8 cellular contexts compared by ENCODE assay signal in genomic region chr10:69327463-69328345, GRCh38. TPM values are rescaled to one million over a fixed set of nuclear protein-coding genes. Genes with fewer than 3 reads are reported as not detected.
DNase-seq lines count a peak whose midpoint lies in the region; ATAC-seq and TF ChIP-seq lines count a peak whose summit lies in the region.

No MANE protein-coding gene starts in this region.

- H3K9me3 ChIP-seq in CD4-positive, CD25-positive, alpha-beta regulatory T cell (ENCODE audit: control insufficient read depth in 2 of 2, low read length in 2 of 2), result no peaks in the 10 kb centered on the region
- H3K9me3 ChIP-seq in mononuclear cell (ENCODE audit: low read depth, low read length) (no peaks in the 10 kb centered on the region), suprapubic skin (no peaks in the 10 kb centered on the region)

- H3K27me3 Mint-ChIP-seq in CD4-positive, CD25-positive, alpha-beta regulatory T cell, result no peaks in the 10 kb centered on the region
- no peaks in the 10 kb centered on the region for H3K27me3 Mint-ChIP-seq in activated CD4-positive, alpha-beta T cell treated with anti-CD3 and anti-CD28 coated beads, Interleukin-2, amount 10 ng/mL, durations not matched to agents 7 days and 5 days
- H3K27me3 Mint-ChIP-seq in endothelial cell (ENCODE audit: unreplicated experiment), result peaks cover 3% of the 10 kb centered on the region

- no peaks in the 10 kb centered on the region for H3K27me3 ChIP-seq in CD4-positive, CD25-positive, alpha-beta regulatory T cell (ENCODE audit: control insufficient read depth, insufficient read depth, low read length)
- H3K27me3 ChIP-seq in HL-60 (ENCODE audit: insufficient read depth, poor library complexity, severe bottlenecking), result no peaks in the 10 kb centered on the region
- no peaks in the 10 kb centered on the region for H3K27me3 ChIP-seq in mononuclear cell (ENCODE audit: insufficient read depth, low read length)
- no peaks in the 10 kb centered on the region for H3K27me3 ChIP-seq in suprapubic skin

- 31% methylated on average over 21 of the region's 23 CpGs for WGBS in suprapubic skin

- no peak for TF ChIP-seq EP300 in suprapubic skin (IDR thresholded peaks at IDR 0.05)

- peak in 2 of 3 donors; percentile 17 to 33 for DNase-seq in CD4-positive, CD25-positive, alpha-beta regulatory T cell
- DNase-seq in HL-60 (ENCODE audit: low read depth in 1 of 2, low spot score in 1 of 2) (peak; percentile 64 to 90), endothelial cell (ENCODE audit: low spot score) (no peak), suprapubic skin (ENCODE audit: low spot score in 2 of 2) (peak; percentile 78 to 90)
- DNase-seq in activated CD4-positive, alpha-beta T cell treated with anti-CD3 and anti-CD28 coated beads, Interleukin-2, amount 10 ng/mL, durations not matched to agents 7 days and 5 days, result peak; percentile 44
- DNase-seq in NK-92 treated with Interleukin-12 subunit alpha and Interleukin-12 subunit beta, amount 100 ng/mL, for 24 hours (lab: John Stamatoyannopoulos, UW), result no peak

- TF ChIP-seq CTCF in HL-60 (IDR thresholded peaks at IDR 0.05; ENCODE audit: insufficient read depth, low read length), result no peak
- TF ChIP-seq CTCF in endothelial cell (IDR thresholded peaks at IDR 0.05; ENCODE audit: unreplicated experiment), result no peak
- TF ChIP-seq CTCF in suprapubic skin (IDR thresholded peaks at IDR 0.05), result no peak

- no peaks in the 10 kb centered on the region for H3K9me3 Mint-ChIP-seq in CD4-positive, CD25-positive, alpha-beta regulatory T cell
- H3K9me3 Mint-ChIP-seq in activated CD4-positive, alpha-beta T cell treated with anti-CD3 and anti-CD28 coated beads, Interleukin-2, amount 10 ng/mL, durations not matched to agents 7 days and 5 days, result no peaks in the 10 kb centered on the region
- no peaks in the 10 kb centered on the region for H3K9me3 Mint-ChIP-seq in endothelial cell (ENCODE audit: unreplicated experiment)

- H3K36me3 ChIP-seq in CD4-positive, CD25-positive, alpha-beta regulatory T cell (ENCODE audit: control insufficient read depth, insufficient read depth, low read length), result peaks cover 15% of the 10 kb centered on the region
- H3K36me3 ChIP-seq in suprapubic skin, result peaks cover 4% of the 10 kb centered on the region

- ATAC-seq in CD4-positive, CD25-positive, alpha-beta regulatory T cell (ENCODE audit: low read depth in 2 of 2), result peak; percentile 55 to 62
- peak; percentile 94 for ATAC-seq in GM19463 (IDR thresholded peaks at IDR 0.05; ENCODE audit: unreplicated experiment)

- no peak for TF ChIP-seq POLR2A in suprapubic skin (IDR thresholded peaks at IDR 0.05)

- POLR2A ChIA-PET in activated CD4-positive, alpha-beta T cell treated with anti-CD3 and anti-CD28 coated beads, Interleukin-2, amount 10 ng/mL, durations not matched to agents 7 days and 5 days (lab: Charles Lee), result interaction anchor here (1.1 kb wide), 1 partner anchor 9 kb away, joined by 4 read pairs; no protein-coding TSS in a partner anchor

- H3K4me3 Mint-ChIP-seq in CD4-positive, CD25-positive, alpha-beta regulatory T cell, result peak overlapping the region; percentile 70 to 86 (median 78)
- H3K4me3 Mint-ChIP-seq in activated CD4-positive, alpha-beta T cell treated with anti-CD3 and anti-CD28 coated beads, Interleukin-2, amount 10 ng/mL, durations not matched to agents 7 days and 5 days, result peak overlapping the region; percentile 65
- H3K4me3 Mint-ChIP-seq in endothelial cell (ENCODE audit: unreplicated experiment), result no peak overlapping the region

- H3K27ac Mint-ChIP-seq in CD4-positive, CD25-positive, alpha-beta regulatory T cell, result peak overlapping the region; percentile 86 to 90 (median 90)
- H3K27ac Mint-ChIP-seq in activated CD4-positive, alpha-beta T cell treated with anti-CD3 and anti-CD28 coated beads, Interleukin-2, amount 10 ng/mL, durations not matched to agents 7 days and 5 days, result peak overlapping the region; percentile 85
- peak overlapping the region; percentile 26 for H3K27ac Mint-ChIP-seq in endothelial cell (ENCODE audit: unreplicated experiment)

- H3K36me3 Mint-ChIP-seq in CD4-positive, CD25-positive, alpha-beta regulatory T cell, result peaks cover 8% of the 10 kb centered on the region
- peaks cover 20% of the 10 kb centered on the region for H3K36me3 Mint-ChIP-seq in activated CD4-positive, alpha-beta T cell treated with anti-CD3 and anti-CD28 coated beads, Interleukin-2, amount 10 ng/mL, durations not matched to agents 7 days and 5 days (ENCODE audit: low read depth)
- H3K36me3 Mint-ChIP-seq in endothelial cell (ENCODE audit: low read depth, unreplicated experiment), result peaks cover 11% of the 10 kb centered on the region

- peak overlapping the region; percentile 76 for H3K4me3 ChIP-seq in CD4-positive, CD25-positive, alpha-beta regulatory T cell (ENCODE audit: low read depth, low read length)
- peak overlapping the region; percentile 31 for H3K4me3 ChIP-seq in HL-60 (replicated peaks; ENCODE audit: insufficient read depth, low read length)
- peak overlapping the region; percentile 3 for H3K4me3 ChIP-seq in mononuclear cell (ENCODE audit: low read length)
- peak overlapping the region; percentile 29 for H3K4me3 ChIP-seq in suprapubic skin

- CTCF ChIA-PET in activated CD4-positive, alpha-beta T cell treated with anti-CD3 and anti-CD28 coated beads, Interleukin-2, amount 10 ng/mL, durations not matched to agents 7 days and 5 days (lab: Charles Lee), result interaction anchor here (0.6 to 2.3 kb wide), 6 partner anchors 7 to 1037 kb away, joined by 4 to 8 read pairs (median 5); no protein-coding TSS in a partner anchor

- H3K4me1 ChIP-seq in CD4-positive, CD25-positive, alpha-beta regulatory T cell (ENCODE audit: control insufficient read depth, insufficient read depth, low read length, poor library complexity, severe bottlenecking), result peaks cover 36% of the 10 kb centered on the region
- H3K4me1 ChIP-seq in mononuclear cell (ENCODE audit: insufficient read depth, low read length) (peaks cover 66% of the 10 kb centered on the region), suprapubic skin (peaks cover 84% of the 10 kb centered on the region)

- peak overlapping the region; percentile 62 for H3K27ac ChIP-seq in CD4-positive, CD25-positive, alpha-beta regulatory T cell (ENCODE audit: insufficient read depth, low read length, poor library complexity, severe bottlenecking)
- H3K27ac ChIP-seq in HL-60 (replicated peaks), result peak overlapping the region; percentile 66
- peak overlapping the region; percentile 82 for H3K27ac ChIP-seq in suprapubic skin

- H3K4me1 Mint-ChIP-seq in CD4-positive, CD25-positive, alpha-beta regulatory T cell, result peaks cover 35 to 92% (median 46%) of the 10 kb centered on the region in 4 donors
- H3K4me1 Mint-ChIP-seq in activated CD4-positive, alpha-beta T cell treated with anti-CD3 and anti-CD28 coated beads, Interleukin-2, amount 10 ng/mL, durations not matched to agents 7 days and 5 days, result peaks cover 65% of the 10 kb centered on the region
- H3K4me1 Mint-ChIP-seq in endothelial cell (ENCODE audit: unreplicated experiment), result peaks cover 50% of the 10 kb centered on the region

RNA-seq across cellular contexts. Expression of gene HK1, which starts 49.4 kb away (rescaled TPM):
- total RNA-seq in CD4-positive, CD25-positive, alpha-beta regulatory T cell, result 86.4 TPM
- 100 to 1,000 TPM in 3 of 4 donors, 10 to 100 TPM in 1; 95.6 to 115 (median 106) TPM for polyA plus RNA-seq in CD4-positive, CD25-positive, alpha-beta regulatory T cell
- 100 to 1,000 TPM; 126 to 127 TPM for total RNA-seq in activated CD4-positive, alpha-beta T cell treated with anti-CD3 and anti-CD28 coated beads, Interleukin-2, amount 10 ng/mL, durations not matched to agents 7 days and 5 days
- total RNA-seq in endothelial cell (ENCODE audit: unreplicated experiment), result 162 TPM
- 35.6 TPM for total RNA-seq in mononuclear cell
- 100 to 1,000 TPM; 119 to 142 (median 141) TPM for total RNA-seq in suprapubic skin

Comparison
In these comparisons a context has a peak if more than half of its experiments do, and no peak if none do; other contexts are left out.
1. DNase-seq: peak in CD4-positive, CD25-positive, alpha-beta regulatory T cell (2 of 3), HL-60 (2 of 2), activated CD4-positive, alpha-beta T cell treated with anti-CD3 and anti-CD28 coated beads, Interleukin-2, amount 10 ng/mL, durations not matched to agents 7 days and 5 days (single experiment) and suprapubic skin (2 of 2); none in endothelial cell (single experiment) and NK-92 treated with Interleukin-12 subunit alpha and Interleukin-12 subunit beta, amount 100 ng/mL, for 24 hours (single experiment).
2. H3K4me3 ChIP-seq: peak in every context shown above with its lines; median percentile 76 in CD4-positive, CD25-positive, alpha-beta regulatory T cell; 31 in HL-60; 29 in suprapubic skin; 3 in mononuclear cell.
3. H3K27ac Mint-ChIP-seq: peak in every context shown above with its lines; median percentile 90 in CD4-positive, CD25-positive, alpha-beta regulatory T cell; 85 in activated CD4-positive, alpha-beta T cell treated with anti-CD3 and anti-CD28 coated beads, Interleukin-2, amount 10 ng/mL, durations not matched to agents 7 days and 5 days; 26 in endothelial cell.
4. Peak in every context shown above with its lines, with median percentiles within 50 percentile points of each other: H3K27ac ChIP-seq.